ENCODE assay signal across 29 cellular contexts in the genomic region with DNA sequence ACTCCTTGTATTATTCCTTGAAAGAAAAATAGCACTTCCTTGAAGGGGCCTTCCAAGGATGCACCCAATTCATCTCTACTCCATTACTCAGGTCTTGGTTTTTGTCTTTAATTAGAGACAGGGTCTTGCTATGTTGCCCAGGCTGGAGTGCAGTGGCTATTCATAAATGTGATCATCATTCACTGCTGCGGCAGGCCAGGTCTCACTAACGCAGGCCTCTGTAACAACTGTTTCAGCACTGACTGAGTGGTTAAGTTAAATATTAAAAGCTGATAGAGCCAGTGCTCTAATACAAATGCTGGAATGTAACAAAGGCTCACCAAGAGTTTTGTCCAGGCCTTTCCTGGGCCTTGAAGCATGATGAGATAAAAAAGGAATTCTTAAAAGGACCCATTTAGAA.
"Had no signal": no experiment of that assay in that cellular context is flagged by ENCODE, and none has a peak within 500 bp of the region (broad histone marks: within the 10 kb centered on the region; RNA-seq: fewer than 3 reads in every experiment).

No MANE protein-coding gene starts in this region.

- H3K27me3 Mint-ChIP-seq: memory B cell had no signal

- H3K36me3 Mint-ChIP-seq: memory B cell; mesothelial cell of epicardium; naive B cell; natural killer cell treated with Interleukin-12 subunit alpha and Interleukin-12 subunit beta and Interleukin-15 and Interleukin-18, amount 100 ng/mL, for 72 hours; neural progenitor cell had no signal

- H3K9me3 ChIP-seq: gastroesophageal sphincter, mucosa of descending colon, psoas muscle, suprapubic skin, transverse colon, uterus had no signal

- H3K27ac Mint-ChIP-seq: memory B cell; mesothelial cell of epicardium; naive B cell; natural killer cell treated with Interleukin-12 subunit alpha and Interleukin-12 subunit beta and Interleukin-15 and Interleukin-18, amount 100 ng/mL, for 72 hours; neural progenitor cell; stimulated activated naive CD8-positive, alpha-beta T cell treated with anti-CD3 and anti-CD28 coated beads, Interleukin-15, amount 100 ng/mL, for 72 hours had no signal

- H3K36me3 ChIP-seq: gastroesophageal sphincter, heart left ventricle, neural progenitor cell, suprapubic skin, transverse colon, upper lobe of right lung, uterus had no signal

- H2AFZ ChIP-seq: neural progenitor cell had no signal

- H3K9me3 Mint-ChIP-seq: natural killer cell treated with Interleukin-12 subunit alpha and Interleukin-12 subunit beta and Interleukin-15 and Interleukin-18, amount 100 ng/mL, for 72 hours; neural progenitor cell; stimulated activated naive CD8-positive, alpha-beta T cell treated with anti-CD3 and anti-CD28 coated beads, Interleukin-15, amount 100 ng/mL, for 72 hours had no signal

- H3K4me3 ChIP-seq: dorsolateral prefrontal cortex, gastroesophageal sphincter, heart left ventricle, lung, mucosa of descending colon, neural progenitor cell, psoas muscle, smooth muscle cell, suprapubic skin, transverse colon, upper lobe of right lung, uterus had no signal

- H3K4me3 Mint-ChIP-seq: memory B cell; mesothelial cell of epicardium; naive B cell; natural killer cell treated with Interleukin-12 subunit alpha and Interleukin-12 subunit beta and Interleukin-15 and Interleukin-18, amount 100 ng/mL, for 72 hours; neural progenitor cell; stimulated activated naive CD8-positive, alpha-beta T cell treated with anti-CD3 and anti-CD28 coated beads, Interleukin-15, amount 100 ng/mL, for 72 hours had no signal

- H3K4me1 ChIP-seq: gastroesophageal sphincter, heart left ventricle, neural progenitor cell, psoas muscle, suprapubic skin, transverse colon, upper lobe of right lung, uterus had no signal

- H3K4me2 ChIP-seq: neural progenitor cell, smooth muscle cell had no signal

- H3K27ac ChIP-seq: dorsolateral prefrontal cortex, epithelial cell of prostate, gastroesophageal sphincter, heart left ventricle, neural progenitor cell, psoas muscle, suprapubic skin, transverse colon, upper lobe of right lung, uterus had no signal

- H3K9ac ChIP-seq: neural progenitor cell had no signal

- H3K4me1 Mint-ChIP-seq: memory B cell, mesothelial cell of epicardium, naive B cell, neural progenitor cell had no signal

- DNase-seq: cerebellar nuclear complex; cortex of kidney; dorsolateral prefrontal cortex; effector CD4-positive, alpha-beta T cell; foreskin fibroblast; heart left ventricle; hippocampal formation; mucosa of descending colon; naive B cell; psoas muscle; retina; stimulated activated CD4-positive, alpha-beta T cell treated with anti-CD3 and anti-CD28 coated beads, Interleukin-12 subunit alpha, Interleukin-12 subunit beta, amount 100 ng/mL, for 4 hours; stimulated activated CD4-positive, alpha-beta T cell treated with anti-CD3 and anti-CD28 coated beads, Interleukin-1b, Interleukin-23, amount 100 ng/mL, for 48 hours; stimulated activated CD4-positive, alpha-beta T cell treated with anti-CD3 and anti-CD28 coated beads, Interleukin-4, amount 100 ng/mL, for 1 hour; stimulated activated CD8-positive, alpha-beta memory T cell treated with anti-CD3 and anti-CD28 coated beads, Interleukin-4, amount 100 ng/mL, for 48 hours; stimulated activated naive CD4-positive, alpha-beta T cell; stimulated activated naive CD8-positive, alpha-beta T cell treated with anti-CD3 and anti-CD28 coated beads, Interleukin-15, amount 100 ng/mL, for 72 hours; transverse colon; upper lobe of right lung; uterus had no signal

- H3K27me3 ChIP-seq: suprapubic skin, upper lobe of right lung, uterus had no signal
